11 cellular contexts compared by ENCODE assay signal in genomic region chr15:47404877-47405276, GRCh38.
"Had no signal": no experiment of that assay in that cellular context is flagged by ENCODE, and none has a peak within 500 bp of the region (broad histone marks: within the 10 kb centered on the region; RNA-seq: fewer than 3 reads in every experiment).

No MANE protein-coding gene starts in this region.

- H3K36me3 ChIP-seq: ascending aorta, left ventricle myocardium inferior, neutrophil had no signal

- H3K27ac ChIP-seq: ascending aorta, left ventricle myocardium inferior, neutrophil had no signal

- ATAC-seq: naive thymus-derived CD8-positive, alpha-beta T cell had no signal

- H3K4me3 ChIP-seq: ascending aorta, left ventricle myocardium inferior had no signal

- DNase-seq: activated CD4-positive, alpha-beta memory T cell treated with anti-CD3 and anti-CD28 coated beads for 36 hours; activated naive CD4-positive, alpha-beta T cell treated with anti-CD3 and anti-CD28 coated beads, Interleukin-2, amount 10 ng/mL, durations not matched to agents 7 days and 5 days; activated T-cell treated with anti-CD3 and anti-CD28 coated beads, Interleukin-2, amount 50 U/mL, for 24 hours; erythroblast; left ventricle myocardium inferior; naive thymus-derived CD8-positive, alpha-beta T cell; stimulated activated CD4-positive, alpha-beta T cell treated with anti-CD3 and anti-CD28 coated beads, Interleukin-4, amount 100 ng/mL, for 24 hours; stimulated activated naive CD4-positive, alpha-beta T cell; substantia nigra had no signal

- H3K27me3 ChIP-seq: ascending aorta had no signal

- H3K9me3 ChIP-seq: ascending aorta, left ventricle myocardium inferior, neutrophil had no signal
